In genomic region chr2:26720322-26721166, GRCh38 we compare ENCODE assay signal across 8 cellular contexts. TPM values are rescaled to one million over a fixed set of nuclear protein-coding genes. Genes with fewer than 3 reads are reported as not detected.
DNase-seq lines count a peak whose midpoint lies in the region; ATAC-seq and TF ChIP-seq lines count a peak whose summit lies in the region.

No MANE protein-coding gene starts in this region.

- POLR2A ChIA-PET in HCT116 (lab: Charles Lee) = interaction anchor here (0.6 to 1.8 kb wide), 6 partner anchors 9 to 476 kb away, joined by 3 to 9 read pairs (median 3); partner anchors contain the start of genes HADHA and HADHB

- CTCF ChIA-PET in HCT116 (lab: Charles Lee) = interaction anchor here (1.1 to 1.5 kb wide), 2 partner anchors 24 to 50 kb away, joined by 3 read pairs; no protein-coding TSS in a partner anchor

- H3K27ac ChIP-seq in HCT116 (ENCODE audit: low read depth, low read length) (peak overlapping the region; percentile 54; the same call in 1 of the 2 replicates), body of pancreas (peak overlapping the region; percentile 92 to 98 (median 94)), temporal lobe (ENCODE audit: low read depth, low read length) (peak overlapping the region; percentile 27), SJCRH30 (no peak overlapping the region)

- H3K9me2 ChIP-seq in HCT116 (ENCODE audit: insufficient read depth) = no peaks in the 10 kb centered on the region

- H3K4me3 ChIP-seq in HCT116 (replicated peaks in 1 of 2; ENCODE audit: low read depth in 1 of 2, low read length in 2 of 2) (no peak overlapping the region), body of pancreas (no peak overlapping the region), SJCRH30 (no peak overlapping the region)

- TF ChIP-seq POLR2A in HCT116 (IDR thresholded peaks at IDR 0.05; ENCODE audit: borderline replicate concordance, extremely low read depth, insufficient read depth, insufficient read length) = no peak
- peak in 1 of 3 donors; percentile 34 for TF ChIP-seq POLR2A in body of pancreas (IDR thresholded peaks at IDR 0.05)

- peak; percentile 29 for DNase-seq in HCT116 (ENCODE audit: low read depth, low spot score)
- peak; percentile 91 to 97 (median 96) for DNase-seq in body of pancreas
- peak; percentile 20 for DNase-seq in kidney glomerular epithelial cell (lab: John Stamatoyannopoulos, UW)
- DNase-seq in mesenteric fat pad (ENCODE audit: low spot score) = no peak
- DNase-seq in SJCRH30 = no peak
- no peak for DNase-seq in NCI-H446 treated with DMSO at 0.1 percent for 48 hours (lab: John Stamatoyannopoulos, UW)

- ATAC-seq in HCT116 = peak; percentile 20
- ATAC-seq in body of pancreas = peak; percentile 75
- no peak for ATAC-seq in GM18498 (IDR thresholded peaks at IDR 0.05; ENCODE audit: unreplicated experiment)

- TF ChIP-seq CTCF in HCT116 (IDR thresholded peaks at IDR 0.05 in 2 of 3, conservative IDR thresholded peaks at IDR 0.05 in 1 of 3; ENCODE audit: borderline replicate concordance in 1 of 3, insufficient read depth in 1 of 3, low read depth in 2 of 3, low read length in 2 of 3) = no peak
- no peak for TF ChIP-seq CTCF in body of pancreas (IDR thresholded peaks at IDR 0.05)

- H3K27me3 ChIP-seq in HCT116 (ENCODE audit: insufficient read depth, low read length) (no peaks in the 10 kb centered on the region), body of pancreas (no peaks in the 10 kb centered on the region), SJCRH30 (no peaks in the 10 kb centered on the region)

- H3K9me3 ChIP-seq in HCT116 (ENCODE audit: control insufficient read depth in 1 of 2, insufficient read depth in 1 of 2, low read depth in 1 of 2, low read length in 2 of 2) (no peaks in the 10 kb centered on the region), body of pancreas (no peaks in the 10 kb centered on the region), SJCRH30 (replicated peaks) (no peaks in the 10 kb centered on the region)

- RAD21 ChIA-PET in HCT116 (lab: Charles Lee; ENCODE audit: low non-redundant PET in 1 of 2, low total read pairs in 2 of 2, uncharacterized antibody in 2 of 2, unreplicated experiment in 2 of 2) = no interaction called here

- no peaks in the 10 kb centered on the region for H3K36me3 ChIP-seq in HCT116 (ENCODE audit: control insufficient read depth in 1 of 2, insufficient read depth in 2 of 2, low read length in 2 of 2)
- no peaks in the 10 kb centered on the region for H3K36me3 ChIP-seq in body of pancreas (replicated peaks in 1 of 2; ENCODE audit: insufficient read depth in 1 of 2, low read depth in 2 of 2)
- H3K36me3 ChIP-seq in SJCRH30 = no peaks in the 10 kb centered on the region

- H2AFZ ChIP-seq in HCT116 (ENCODE audit: low read depth, low read length, poor library complexity, severe bottlenecking) = peak overlapping the region; percentile 27

- peak overlapping the region; percentile 27 for H3K9ac ChIP-seq in HCT116 (ENCODE audit: low read length)

- H3K4me1 ChIP-seq in HCT116 (ENCODE audit: control insufficient read depth in 1 of 2, insufficient read depth in 2 of 2, low read length in 2 of 2) (peaks cover 58 to 64% of the 10 kb centered on the region in 2 experiments), body of pancreas (peaks cover 84% of the 10 kb centered on the region), SJCRH30 (peaks cover 14% of the 10 kb centered on the region)

- BruUV-seq in HCT116 (replicated peaks; lab: Mats Ljungman, UMichigan) = no TSS peak

- no peaks in the 10 kb centered on the region for H4K20me1 ChIP-seq in HCT116 (ENCODE audit: insufficient read depth)

- intact Hi-C loops in HCT116 (cut with micrococcal nuclease) (no loop called here), body of pancreas (cut with DNase I) (no loop called here)

- H3K4me2 ChIP-seq in HCT116 (ENCODE audit: low read length) = peak overlapping the region; percentile 58

- no peak for TF ChIP-seq RAD21 in HCT116 (IDR thresholded peaks at IDR 0.05; ENCODE audit: low read depth)

- WGBS in body of pancreas, 2 donors = 27 to 31% methylated on average over 5 to 7 of the region's 7 CpGs

- H3K79me2 ChIP-seq in HCT116 (ENCODE audit: insufficient read depth, low read length) = no peaks in the 10 kb centered on the region

TF ChIP-seq in HCT116, 20 proteins besides CTCF, POLR2A, EP300 and RAD21:
- TF ChIP-seq TCF7L2 (IDR thresholded peaks at IDR 0.05; ENCODE audit: borderline replicate concordance, extremely low read depth, insufficient read depth, insufficient read length) (peak; percentile 66), CBX3 (IDR thresholded peaks at IDR 0.05; ENCODE audit: low read depth) (no peak), JUND (IDR thresholded peaks at IDR 0.05) (no peak), EGR1 (IDR thresholded peaks at IDR 0.05; ENCODE audit: low read depth) (no peak), POLR2AphosphoS5 (IDR thresholded peaks at IDR 0.05; ENCODE audit: low read depth, low read length) (0 out of 2 replicates have a peak, but pooled peaks have one; percentile 25), YY1 (IDR thresholded peaks at IDR 0.05; ENCODE audit: extremely low read depth, insufficient replicate concordance, low read depth, low read length) (no peak), FOSL1 (IDR thresholded peaks at IDR 0.05; ENCODE audit: low read depth) (no peak)
- TF ChIP-seq, protein P1, sequence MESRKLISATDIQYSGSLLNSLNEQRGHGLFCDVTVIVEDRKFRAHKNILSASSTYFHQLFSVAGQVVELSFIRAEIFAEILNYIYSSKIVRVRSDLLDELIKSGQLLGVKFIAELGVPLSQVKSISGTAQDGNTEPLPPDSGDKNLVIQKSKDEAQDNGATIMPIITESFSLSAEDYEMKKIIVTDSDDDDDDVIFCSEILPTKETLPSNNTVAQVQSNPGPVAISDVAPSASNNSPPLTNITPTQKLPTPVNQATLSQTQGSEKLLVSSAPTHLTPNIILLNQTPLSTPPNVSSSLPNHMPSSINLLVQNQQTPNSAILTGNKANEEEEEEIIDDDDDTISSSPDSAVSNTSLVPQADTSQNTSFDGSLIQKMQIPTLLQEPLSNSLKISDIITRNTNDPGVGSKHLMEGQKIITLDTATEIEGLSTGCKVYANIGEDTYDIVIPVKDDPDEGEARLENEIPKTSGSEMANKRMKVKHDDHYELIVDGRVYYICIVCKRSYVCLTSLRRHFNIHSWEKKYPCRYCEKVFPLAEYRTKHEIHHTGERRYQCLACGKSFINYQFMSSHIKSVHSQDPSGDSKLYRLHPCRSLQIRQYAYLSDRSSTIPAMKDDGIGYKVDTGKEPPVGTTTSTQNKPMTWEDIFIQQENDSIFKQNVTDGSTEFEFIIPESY (IDR thresholded peaks at IDR 0.05; ENCODE audit: extremely low read depth, insufficient replicate concordance, low read length) = no peak

RNA-seq across cellular contexts. Expression of gene KCNK3, which starts 28.0 kb away (rescaled TPM):
- 0.71 TPM for total RNA-seq in HCT116 (2021; ENCODE audit: unreplicated experiment)
- 0.31 and 0.65 TPM in 2 replicates for polyA plus RNA-seq in HCT116 (2012)
- total RNA-seq in body of pancreas = 10 to 100 TPM; 10.5 to 20.5 TPM
- 4.2 TPM for total RNA-seq in temporal lobe
- 1.9 TPM for total RNA-seq in mesenteric fat pad
- total RNA-seq in SJCRH30 (2014; rRNA removed; shearing (Covaris generic)) = 0.02 and 0.08 TPM in 2 replicates

RNA-seq across cellular contexts. Expression of gene SLC35F6, which starts 43.5 kb away (rescaled TPM):
- total RNA-seq in HCT116 (2021; ENCODE audit: unreplicated experiment) (34.5 TPM), body of pancreas (10 to 100 TPM; 17.8 to 21.8 TPM), temporal lobe (11.1 TPM), mesenteric fat pad (65.5 TPM)
- polyA plus RNA-seq in HCT116 (2012) = 25.5 and 30.3 TPM in 2 replicates
- total RNA-seq in SJCRH30 (2014; rRNA removed; shearing (Covaris generic)) = 37.8 and 40.6 TPM in 2 replicates

Comparison
In these comparisons a context has a peak if more than half of its experiments do, and no peak if none do; other contexts are left out.
1. DNase-seq: peak in HCT116 (single experiment), body of pancreas (4 of 4) and kidney glomerular epithelial cell (single experiment); none in mesenteric fat pad (single experiment), SJCRH30 (0 of 2) and NCI-H446 treated with DMSO at 0.1 percent for 48 hours (single experiment).